ENCODE assay signal across 1 cellular context in genomic region chr5:10528827-10529226, GRCh38.
TF ChIP-seq lines count a peak whose summit lies in the region.

No MANE protein-coding gene starts in this region.

TF ChIP-seq in A549, 52 proteins besides CTCF, POLR2A, EP300 and RAD21 (continued from another document):
- TF ChIP-seq, protein P1, sequence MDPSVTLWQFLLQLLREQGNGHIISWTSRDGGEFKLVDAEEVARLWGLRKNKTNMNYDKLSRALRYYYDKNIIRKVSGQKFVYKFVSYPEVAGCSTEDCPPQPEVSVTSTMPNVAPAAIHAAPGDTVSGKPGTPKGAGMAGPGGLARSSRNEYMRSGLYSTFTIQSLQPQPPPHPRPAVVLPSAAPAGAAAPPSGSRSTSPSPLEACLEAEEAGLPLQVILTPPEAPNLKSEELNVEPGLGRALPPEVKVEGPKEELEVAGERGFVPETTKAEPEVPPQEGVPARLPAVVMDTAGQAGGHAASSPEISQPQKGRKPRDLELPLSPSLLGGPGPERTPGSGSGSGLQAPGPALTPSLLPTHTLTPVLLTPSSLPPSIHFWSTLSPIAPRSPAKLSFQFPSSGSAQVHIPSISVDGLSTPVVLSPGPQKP (IDR thresholded peaks at IDR 0.05; ENCODE audit: low read depth, low read length), result no peak
- no peak for TF ChIP-seq GATA3 (IDR thresholded peaks at IDR 0.05; ENCODE audit: borderline replicate concordance)
TF ChIP-seq in A549: peak in this region for 0.
